30 cellular contexts compared by ENCODE assay signal in the genomic region with DNA sequence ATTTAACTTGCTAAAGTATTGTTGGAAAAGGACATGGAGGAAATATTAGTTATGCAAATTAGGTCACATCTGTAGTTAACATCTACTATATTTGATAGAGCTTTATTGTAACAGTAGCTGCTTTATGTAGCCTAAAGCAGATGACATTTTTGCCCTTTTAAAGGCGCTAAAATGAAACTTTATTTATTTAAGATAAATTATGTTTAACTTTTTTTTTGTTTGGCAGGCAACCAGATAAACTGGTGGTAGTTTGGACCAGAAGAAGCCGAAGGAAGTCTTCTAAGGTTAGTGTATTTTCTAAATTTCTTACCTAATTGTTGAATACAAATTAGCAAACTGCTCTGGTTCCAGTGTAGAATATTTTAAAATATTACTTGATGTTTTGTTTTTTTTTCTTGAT.
"Had no signal": no experiment of that assay in that cellular context is flagged by ENCODE, and none has a peak within 500 bp of the region (broad histone marks: within the 10 kb centered on the region; RNA-seq: fewer than 3 reads in every experiment).

No MANE protein-coding gene starts in this region.

- H3K4me3 Mint-ChIP-seq: naive thymus-derived CD8-positive, alpha-beta T cell; natural killer cell treated with Interleukin-12 subunit alpha and Interleukin-12 subunit beta and Interleukin-15 and Interleukin-18, amount 100 ng/mL, for 72 hours; nephron progenitor cell; neural crest cell; stimulated activated effector memory CD8-positive, alpha-beta T cell treated with anti-CD3 and anti-CD28 coated beads, Interleukin-12 subunit alpha, Interleukin-12 subunit beta, amount 100 ng/mL, for 72 hours; stimulated activated naive B cell treated with anti-CD40 and anti-IgM and Interleukin-4, amounts not matched to agents 10 μg/mL and 1 μg/mL and 100 μg/mL, for 72 hours; stimulated activated naive CD8-positive, alpha-beta T cell treated with anti-CD3 and anti-CD28 coated beads, Interleukin-15, Interleukin-2, amounts not matched to agents 100 ng/mL and 50 ng/mL, for 24 hours had no signal

- H3K4me1 Mint-ChIP-seq: neural crest cell had no signal

- ATAC-seq: naive thymus-derived CD8-positive, alpha-beta T cell; natural killer cell treated with Interleukin-12 subunit alpha and Interleukin-12 subunit beta and Interleukin-15 and Interleukin-18, amount 100 ng/mL, for 72 hours; psoas muscle; right cardiac atrium; right lobe of liver; stimulated activated effector memory CD8-positive, alpha-beta T cell treated with anti-CD3 and anti-CD28 coated beads, Interleukin-12 subunit alpha, Interleukin-12 subunit beta, amount 100 ng/mL, for 72 hours; stimulated activated naive B cell treated with anti-CD40 and anti-IgM and Interleukin-4, amounts not matched to agents 10 μg/mL and 1 μg/mL and 100 μg/mL, for 72 hours had no signal

- H3K36me3 ChIP-seq: neutrophil, right lobe of liver, sigmoid colon, stomach, thoracic aorta, thyroid gland, upper lobe of left lung, vagina had no signal

- H3K36me3 Mint-ChIP-seq: stimulated activated effector memory CD8-positive, alpha-beta T cell treated with anti-CD3 and anti-CD28 coated beads, Interleukin-12 subunit alpha, Interleukin-12 subunit beta, amount 100 ng/mL, for 72 hours had no signal

- H3K4me3 ChIP-seq: psoas muscle, right lobe of liver, sigmoid colon, stomach, thoracic aorta, thyroid gland, tibial nerve, upper lobe of left lung, vagina had no signal

- H3K27me3 ChIP-seq: neutrophil, right lobe of liver, sigmoid colon, stomach, thyroid gland, tibial nerve, upper lobe of left lung, vagina had no signal

- H3K27ac Mint-ChIP-seq: naive thymus-derived CD8-positive, alpha-beta T cell; natural killer cell treated with Interleukin-12 subunit alpha and Interleukin-12 subunit beta and Interleukin-15 and Interleukin-18, amount 100 ng/mL, for 72 hours; nephron progenitor cell; progenitor cell of endocrine pancreas; stimulated activated effector memory CD8-positive, alpha-beta T cell treated with anti-CD3 and anti-CD28 coated beads, Interleukin-12 subunit alpha, Interleukin-12 subunit beta, amount 100 ng/mL, for 72 hours; stimulated activated naive B cell treated with anti-CD40 and anti-IgM and Interleukin-4, amounts not matched to agents 10 μg/mL and 1 μg/mL and 100 μg/mL, for 72 hours; stimulated activated naive CD8-positive, alpha-beta T cell treated with anti-CD3 and anti-CD28 coated beads, Interleukin-15, Interleukin-2, amounts not matched to agents 100 ng/mL and 50 ng/mL, for 24 hours had no signal

- H3K4me1 ChIP-seq: parathyroid adenoma, psoas muscle, upper lobe of left lung had no signal

- DNase-seq: naive thymus-derived CD8-positive, alpha-beta T cell; nephron progenitor cell; nucleus accumbens; posterior cingulate gyrus; psoas muscle; right cardiac atrium; right lobe of liver; sigmoid colon; small intestine; stimulated activated CD4-positive, alpha-beta T cell treated with anti-CD3 and anti-CD28 coated beads, Interleukin-15, amount 100 ng/mL, for 24 hours; stimulated activated CD4-positive, alpha-beta T cell treated with anti-CD3 and anti-CD28 coated beads, Interleukin-2, amount 100 ng/mL, for 24 hours; stimulated activated CD4-positive, alpha-beta T cell treated with anti-CD3 and anti-CD28 coated beads, Interleukin-2, amount 100 ng/mL, for 48 hours; stimulated activated CD4-positive, alpha-beta T cell treated with anti-CD3 and anti-CD28 coated beads, Interleukin-4, amount 100 ng/mL, for 24 hours; stimulated activated naive B cell treated with anti-CD40 and anti-IgM and Interleukin-4, amounts not matched to agents 10 μg/mL and 1 μg/mL and 100 μg/mL, for 72 hours; stimulated activated naive CD4-positive, alpha-beta T cell treated with Interleukin-2 at 50 U/mL for 16 hours; stomach; thyroid gland; trophoblast cell; upper lobe of left lung had no signal

- H3K9me3 ChIP-seq: neutrophil, psoas muscle, right lobe of liver, sigmoid colon, stomach, thoracic aorta, thyroid gland, upper lobe of left lung, vagina had no signal

- H3K27ac ChIP-seq: neutrophil, parathyroid adenoma, psoas muscle, right lobe of liver, thoracic aorta, thyroid gland, tibial nerve, upper lobe of left lung, vagina had no signal

- FAIRE-seq: small intestine, urothelium cell line had no signal

- H3K9me3 Mint-ChIP-seq: natural killer cell treated with Interleukin-12 subunit alpha and Interleukin-12 subunit beta and Interleukin-15 and Interleukin-18, amount 100 ng/mL, for 72 hours; stimulated activated effector memory CD8-positive, alpha-beta T cell treated with anti-CD3 and anti-CD28 coated beads, Interleukin-12 subunit alpha, Interleukin-12 subunit beta, amount 100 ng/mL, for 72 hours had no signal

- H3K27me3 Mint-ChIP-seq: naive thymus-derived CD8-positive, alpha-beta T cell; natural killer cell treated with Interleukin-12 subunit alpha and Interleukin-12 subunit beta and Interleukin-15 and Interleukin-18, amount 100 ng/mL, for 72 hours; progenitor cell of endocrine pancreas; stimulated activated naive B cell treated with anti-CD40 and anti-IgM and Interleukin-4, amounts not matched to agents 10 μg/mL and 1 μg/mL and 100 μg/mL, for 72 hours; stimulated activated naive CD8-positive, alpha-beta T cell treated with anti-CD3 and anti-CD28 coated beads, Interleukin-15, Interleukin-2, amounts not matched to agents 100 ng/mL and 50 ng/mL, for 24 hours had no signal
